ENCODE assay signal across 10 cellular contexts in the genomic region with DNA sequence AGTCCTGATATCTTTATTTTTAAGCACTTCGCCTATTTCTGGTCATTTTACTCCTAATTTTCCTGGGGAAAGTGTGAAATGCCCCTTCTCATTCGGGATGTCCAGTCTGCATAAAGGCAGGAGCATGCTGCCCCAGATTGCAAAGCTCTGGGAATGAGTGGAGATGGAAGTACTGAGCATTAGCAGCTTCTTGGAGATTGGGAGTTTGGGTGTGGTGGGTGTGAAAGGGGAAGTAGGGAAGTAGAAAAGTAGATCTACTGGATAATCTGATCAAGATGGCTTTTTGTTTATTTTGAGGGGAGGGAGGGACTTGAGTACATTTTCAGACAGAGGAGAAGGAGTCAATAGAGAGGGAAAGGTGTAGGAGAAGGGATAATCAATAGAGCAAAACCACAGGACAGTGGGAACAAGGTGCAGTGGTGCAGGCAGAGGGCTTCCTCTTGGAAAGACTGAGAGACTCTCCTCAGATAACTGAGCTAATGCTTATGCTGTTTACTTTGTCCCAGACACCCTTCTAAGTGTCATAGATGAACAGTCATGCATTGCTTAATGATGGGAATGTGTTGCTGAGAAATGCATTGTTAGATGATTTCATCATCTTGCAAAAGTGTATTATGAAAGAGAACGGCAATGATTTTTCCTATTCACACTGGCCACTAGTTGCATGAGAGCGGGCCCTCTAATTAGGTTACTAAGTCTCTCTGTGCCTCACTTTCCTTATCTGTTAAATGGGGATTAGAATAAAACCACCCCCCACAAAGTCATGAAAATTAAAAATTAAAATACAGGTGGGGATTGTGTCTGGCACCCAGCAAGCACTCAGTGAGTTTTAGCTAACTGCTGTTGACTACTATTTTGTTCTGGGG. TPM values are rescaled to one million over a fixed set of nuclear protein-coding genes. Genes with fewer than 3 reads are reported as not detected.
DNase-seq lines count a peak whose midpoint lies in the region; ATAC-seq and TF ChIP-seq lines count a peak whose summit lies in the region.
"Had no signal": no experiment of that assay in that cellular context is flagged by ENCODE, and none has a peak within 500 bp of the region (broad histone marks: within the 10 kb centered on the region; RNA-seq: fewer than 3 reads in every experiment).

No MANE protein-coding gene starts in this region.

- no peaks in the 10 kb centered on the region for H3K9me2 ChIP-seq in SK-N-SH

- 80% methylated on average over 4 of the region's 4 CpGs for WGBS in SK-N-SH (ENCODE audit: low lambda C conversion rate)
- WGBS in tibial nerve, 2 donors, result 78 to 80% methylated on average over 4 of the region's 4 CpGs

- H3K36me3 ChIP-seq in HEK293 (ENCODE audit: control insufficient read depth in 2 of 2, insufficient read depth in 1 of 2, low read length in 2 of 2) (no peaks in the 10 kb centered on the region), SK-N-SH (replicated peaks in 1 of 2; ENCODE audit: control insufficient read depth in 1 of 2, insufficient read depth in 2 of 2, low read length in 1 of 2) (peaks cover 0 to 50% of the 10 kb centered on the region in 2 experiments), tibial nerve (peaks cover 0 to 17% (median 0%) of the 10 kb centered on the region in 3 donors)

- H3K4me2 ChIP-seq in SK-N-SH, result no peak overlapping the region

- no peak overlapping the region for H3K27ac ChIP-seq in HEK293 (ENCODE audit: extremely low read depth, low read depth, low read length)
- peak overlapping the region in 1 of 2 experiments; percentile 86; a peak in 2 of 4 replicates for H3K27ac ChIP-seq in SK-N-SH (ENCODE audit: low read depth in 2 of 2, low read length in 1 of 2)
- peak overlapping the region in 2 of 4 donors; percentile 55 to 70 for H3K27ac ChIP-seq in tibial nerve

- H3K4me3 Mint-ChIP-seq in stimulated activated effector memory CD8-positive, alpha-beta T cell treated with anti-CD3 and anti-CD28 coated beads, Interleukin-12 subunit alpha, Interleukin-12 subunit beta, amount 100 ng/mL, for 72 hours, result no peak overlapping the region

- H3K27ac Mint-ChIP-seq in stimulated activated effector memory CD8-positive, alpha-beta T cell treated with anti-CD3 and anti-CD28 coated beads, Interleukin-12 subunit alpha, Interleukin-12 subunit beta, amount 100 ng/mL, for 72 hours, result peak overlapping the region; percentile 10

- TF ChIP-seq CTCF in HEK293 (tag by site-specific recombination; IDR thresholded peaks at IDR 0.05) (no peak), SK-N-SH (IDR thresholded peaks at IDR 0.05) (no peak), tibial nerve (IDR thresholded peaks at IDR 0.05) (no peak)

- H2AFZ ChIP-seq in SK-N-SH (ENCODE audit: low read depth), result no peak overlapping the region

- H3K4me1 Mint-ChIP-seq in stimulated activated effector memory CD8-positive, alpha-beta T cell treated with anti-CD3 and anti-CD28 coated beads, Interleukin-12 subunit alpha, Interleukin-12 subunit beta, amount 100 ng/mL, for 72 hours, result peaks cover 12% of the 10 kb centered on the region

- TF ChIP-seq RAD21 in SK-N-SH (IDR thresholded peaks at IDR 0.05; ENCODE audit: low read length), result no peak

- H3K9ac ChIP-seq in SK-N-SH, result peak overlapping the region; percentile 42; the same call in 1 of the 2 replicates

- DNase-seq in SK-N-SH (no peak), Right ventricle myocardium superior (no peak), tibial nerve (ENCODE audit: low spot score in 2 of 2) (no peak), NCI-H748 (lab: John Stamatoyannopoulos, UW; ENCODE audit: unreplicated experiment) (no peak)
- no peak for DNase-seq in stimulated activated effector memory CD8-positive, alpha-beta T cell treated with anti-CD3 and anti-CD28 coated beads, Interleukin-12 subunit alpha, Interleukin-12 subunit beta, amount 100 ng/mL, for 72 hours (ENCODE audit: low spot score in 2 of 2)
- DNase-seq: activated naive CD4-positive, alpha-beta T cell; kidney had no signal

- peaks cover 99% of the 10 kb centered on the region for H3K79me2 ChIP-seq in SK-N-SH (ENCODE audit: insufficient read depth)

- ATAC-seq in Right ventricle myocardium superior (ENCODE audit: poor library complexity), result peak; percentile 76
- ATAC-seq in stimulated activated effector memory CD8-positive, alpha-beta T cell treated with anti-CD3 and anti-CD28 coated beads, Interleukin-12 subunit alpha, Interleukin-12 subunit beta, amount 100 ng/mL, for 72 hours, result no peak
- ATAC-seq in GM19328 (IDR thresholded peaks at IDR 0.05; ENCODE audit: unreplicated experiment), result no peak
- no peak for ATAC-seq in GM18868 (IDR thresholded peaks at IDR 0.05; ENCODE audit: unreplicated experiment)

- CTCF ChIA-PET in HEK293 (lab: Yijun Ruan, JAX), result interaction anchor here (0.8 to 0.9 kb wide), 2 partner anchors 13 to 187 kb away, joined by 3 read pairs; no protein-coding TSS in a partner anchor
- CTCF ChIA-PET in SK-N-SH (lab: Yijun Ruan, JAX), result no interaction called here

- POLR2A ChIA-PET in HEK293 (lab: Yijun Ruan, JAX) (interaction anchor here (1.3 kb wide), 1 partner anchor 74 kb away, joined by 3 read pairs; a partner anchor contains a TSS), SK-N-SH (lab: Yijun Ruan, JAX) (no interaction called here)

- H3F3A ChIP-seq in SK-N-SH (replicated peaks; ENCODE audit: insufficient read depth), result peaks cover 32% of the 10 kb centered on the region

- H3K4me1 ChIP-seq in HEK293 (ENCODE audit: control insufficient read depth, insufficient read depth, low read length), result no peaks in the 10 kb centered on the region
- H3K4me1 ChIP-seq in SK-N-SH (ENCODE audit: control insufficient read depth in 1 of 2, insufficient read depth in 2 of 2, low read depth in 1 of 2, low read length in 1 of 2), result peaks cover 0 to 25% of the 10 kb centered on the region in 2 experiments; a peak in 3 of 4 replicates
- H3K4me1 ChIP-seq in tibial nerve, result peaks cover 0 to 28% (median 5%) of the 10 kb centered on the region in 4 donors

- intact Hi-C loops in Right ventricle myocardium superior (cut with DNase I), result no loop called here

- no peak for TF ChIP-seq POLR2A in tibial nerve (IDR thresholded peaks at IDR 0.05)

- no peaks in the 10 kb centered on the region for H4K20me1 ChIP-seq in SK-N-SH (ENCODE audit: insufficient read depth)

- H3K36me3 Mint-ChIP-seq in stimulated activated effector memory CD8-positive, alpha-beta T cell treated with anti-CD3 and anti-CD28 coated beads, Interleukin-12 subunit alpha, Interleukin-12 subunit beta, amount 100 ng/mL, for 72 hours, result no peaks in the 10 kb centered on the region

- no peak overlapping the region for H3K4me3 ChIP-seq in HEK293 (ENCODE audit: low read depth, low read length)
- no peak overlapping the region for H3K4me3 ChIP-seq in SK-N-SH (ENCODE audit: low read depth in 2 of 2, low read length in 1 of 2)
- no peak overlapping the region for H3K4me3 ChIP-seq in tibial nerve

- no peaks in the 10 kb centered on the region for H3K9me3 Mint-ChIP-seq in stimulated activated effector memory CD8-positive, alpha-beta T cell treated with anti-CD3 and anti-CD28 coated beads, Interleukin-12 subunit alpha, Interleukin-12 subunit beta, amount 100 ng/mL, for 72 hours

- H3K27me3 ChIP-seq in SK-N-SH (ENCODE audit: insufficient read depth), result no peaks in the 10 kb centered on the region
- H3K27me3 ChIP-seq in tibial nerve, result no peaks in the 10 kb centered on the region

- H3K9me3 ChIP-seq in HEK293 (ENCODE audit: control insufficient read depth, insufficient read depth, low read depth, low read length) (no peaks in the 10 kb centered on the region), SK-N-SH (no peaks in the 10 kb centered on the region), tibial nerve (no peaks in the 10 kb centered on the region)

- TF ChIP-seq EP300 in SK-N-SH (IDR thresholded peaks at IDR 0.05; ENCODE audit: borderline replicate concordance in 1 of 2, low read depth in 1 of 2, low read length in 1 of 2) (no peak), tibial nerve (IDR thresholded peaks at IDR 0.05) (peak in 1 of 2 donors; percentile 83)

TF ChIP-seq in HEK293, 187 proteins besides CTCF, POLR2A, EP300 and RAD21 (continues in another document):
- no peak for TF ChIP-seq ZNF585B (tag by site-specific recombination; IDR thresholded peaks at IDR 0.05)
- TF ChIP-seq, protein P1, sequence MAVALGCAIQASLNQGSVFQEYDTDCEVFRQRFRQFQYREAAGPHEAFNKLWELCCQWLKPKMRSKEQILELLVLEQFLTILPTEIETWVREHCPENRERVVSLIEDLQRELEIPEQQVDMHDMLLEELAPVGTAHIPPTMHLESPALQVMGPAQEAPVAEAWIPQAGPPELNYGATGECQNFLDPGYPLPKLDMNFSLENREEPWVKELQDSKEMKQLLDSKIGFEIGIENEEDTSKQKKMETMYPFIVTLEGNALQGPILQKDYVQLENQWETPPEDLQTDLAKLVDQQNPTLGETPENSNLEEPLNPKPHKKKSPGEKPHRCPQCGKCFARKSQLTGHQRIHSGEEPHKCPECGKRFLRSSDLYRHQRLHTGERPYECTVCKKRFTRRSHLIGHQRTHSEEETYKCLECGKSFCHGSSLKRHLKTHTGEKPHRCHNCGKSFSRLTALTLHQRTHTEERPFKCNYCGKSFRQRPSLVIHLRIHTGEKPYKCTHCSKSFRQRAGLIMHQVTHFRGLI (tag by site-specific recombination; IDR thresholded peaks at IDR 0.05), result no peak
- no peak for TF ChIP-seq ZNF785 (tag by site-specific recombination; IDR thresholded peaks at IDR 0.05)
- TF ChIP-seq ZNF24 (tag by site-specific recombination; IDR thresholded peaks at IDR 0.05), result 0 out of 2 replicates have a peak, but pooled peaks have one; percentile 57

TF ChIP-seq in SK-N-SH, 30 proteins besides CTCF, POLR2A, EP300 and RAD21 (continues in another document):
- TF ChIP-seq RCOR1 (IDR thresholded peaks at IDR 0.05; ENCODE audit: low read length), result no peak

RNA-seq across cellular contexts. Expression of a gene that starts 45.5 kb away (rescaled TPM):
- polyA plus RNA-seq in SK-N-SH (2012; rRNA removed), result 18.0 and 23.3 TPM in 2 replicates
- polyA plus RNA-seq in SK-N-SH (2012; cell fraction: cytosol; rRNA removed), result 18.0 and 21.5 TPM in 2 replicates
- 36.7 and 73.8 TPM in 2 replicates for polyA plus RNA-seq in SK-N-SH (2012; cell fraction: nucleus; rRNA removed)
- total RNA-seq in Right ventricle myocardium superior (122 TPM), tibial nerve (100 to 1,000 TPM in 1 of 4 donors, 10 to 100 TPM in 3; 81.6 to 171 (median 88.2) TPM)
